ENCODE assay signal across 8 cellular contexts in genomic region chr22:31637938-31638618, GRCh38. TPM values are rescaled to one million over a fixed set of nuclear protein-coding genes. Genes with fewer than 3 reads are reported as not detected.
A peak's percentile ranks its signal among the peaks of the same experiment; 100 is the strongest.
DNase-seq lines count a peak whose midpoint lies in the region; ATAC-seq lines count a peak whose summit lies in the region.

No MANE protein-coding gene starts in this region.

- peak overlapping the region; percentile 35 for H3K4me3 Mint-ChIP-seq in activated naive CD8-positive, alpha-beta T cell

- no peaks in the 10 kb centered on the region for H3K9me3 Mint-ChIP-seq in activated naive CD8-positive, alpha-beta T cell (ENCODE audit: low read depth)

- DNase-seq in ureter (ENCODE audit: low spot score) (no peak), NCI-H526 treated with DMSO at 0.1 percent for 48 hours (lab: John Stamatoyannopoulos, UW) (no peak), NCI-H524 treated with DMSO at 0.1 percent for 48 hours (lab: John Stamatoyannopoulos, UW) (no peak), NCI-H2171 treated with DMSO at 0.1 percent for 48 hours (lab: John Stamatoyannopoulos, UW) (no peak)

- H3K4me1 Mint-ChIP-seq in activated naive CD8-positive, alpha-beta T cell (ENCODE audit: low read depth) = peaks cover 39% of the 10 kb centered on the region

- peaks cover 4% of the 10 kb centered on the region for H3K36me3 Mint-ChIP-seq in activated naive CD8-positive, alpha-beta T cell

- no peaks in the 10 kb centered on the region for H3K27me3 Mint-ChIP-seq in activated naive CD8-positive, alpha-beta T cell

- no peaks in the 10 kb centered on the region for H3K27me3 ChIP-seq in layer of hippocampus (ENCODE audit: control insufficient read depth, insufficient read depth, low read length)

- ATAC-seq in GM18907 (IDR thresholded peaks at IDR 0.05; ENCODE audit: unreplicated experiment) (peak; percentile 42), HG03135 (IDR thresholded peaks at IDR 0.05; ENCODE audit: unreplicated experiment) (peak; percentile 45)

- H3K27ac Mint-ChIP-seq in activated naive CD8-positive, alpha-beta T cell = peak overlapping the region; percentile 81

- H3K27ac ChIP-seq in layer of hippocampus (ENCODE audit: low read depth, low read length) = peak overlapping the region; percentile 71

RNA-seq across cellular contexts. Expression of gene PISD, which starts 23.9 kb away (rescaled TPM):
- total RNA-seq in ureter = 68.0 TPM
